In genomic region chr10:3784510-3785250, GRCh38 we compare ENCODE assay signal across 1 cellular context.
A peak's percentile ranks its signal among the peaks of the same experiment; 100 is the strongest.
TF ChIP-seq lines count a peak whose summit lies in the region.

KLF6 (minus strand) TSS chr10:3785209; CDS start chr10:3785014, 195 bp downstream.

TF ChIP-seq in WTC11, 78 proteins besides CTCF, POLR2A, EP300 and RAD21 (continued from another document):
- no peak; the same call in 1 of the 2 replicates for TF ChIP-seq FOXP4 (CRISPR knock-in tag; IDR thresholded peaks at IDR 0.05)
- TF ChIP-seq FOXK1 (CRISPR knock-in tag; IDR thresholded peaks at IDR 0.05): no peak
- TF ChIP-seq SP1 (CRISPR knock-in tag; conservative IDR thresholded peaks at IDR 0.05): peak; percentile 3; the same call in 1 of the 2 replicates
- peak; percentile 86 for TF ChIP-seq ARID4B (CRISPR knock-in tag; IDR thresholded peaks at IDR 0.05; ENCODE audit: borderline replicate concordance)
- TF ChIP-seq KAT7 (CRISPR knock-in tag; IDR thresholded peaks at IDR 0.05; ENCODE audit: borderline replicate concordance): peak; percentile 43; the same call in 1 of the 2 replicates
- peak; percentile 73; the same call in 1 of the 2 replicates for TF ChIP-seq FOXP1 (CRISPR knock-in tag; IDR thresholded peaks at IDR 0.05; ENCODE audit: borderline replicate concordance)
- TF ChIP-seq MYBL2 (CRISPR knock-in tag; IDR thresholded peaks at IDR 0.05): no peak
